In genomic region chr4:68326146-68326545, GRCh38 we compare ENCODE assay signal across 15 cellular contexts.
"Had no signal": no experiment of that assay in that cellular context is flagged by ENCODE, and none has a peak within 500 bp of the region (broad histone marks: within the 10 kb centered on the region; RNA-seq: fewer than 3 reads in every experiment).

No MANE protein-coding gene starts in this region.

- H3K9me3 ChIP-seq: ascending aorta, colonic mucosa, lower lobe of right lung had no signal

- H3K27me3 ChIP-seq: ascending aorta, colonic mucosa had no signal

- H3K4me2 ChIP-seq: smooth muscle cell had no signal

- DNase-seq: activated B cell treated with CpG ODN at 0.5 μM for 24 hours; activated CD4-positive, alpha-beta T cell treated with anti-CD3 and anti-CD28 coated beads, Interleukin-2, amount 10 ng/mL, durations not matched to agents 7 days and 5 days; activated CD8-positive, alpha-beta memory T cell treated with anti-CD3 and anti-CD28 coated beads for 24 hours; colonic mucosa; hypothalamus; lower lobe of right lung; naive thymus-derived CD4-positive, alpha-beta T cell; posterior cingulate gyrus; stimulated activated naive B cell treated with anti-CD40 and anti-IgM and Interleukin-4, amounts not matched to agents 10 μg/mL and 1 μg/mL and 100 μg/mL, for 72 hours; substantia nigra; T-helper 1 cell; trophoblast cell had no signal

- H3K9me3 Mint-ChIP-seq: activated B cell treated with CpG ODN at 0.5 μM for 24 hours; activated CD4-positive, alpha-beta T cell treated with anti-CD3 and anti-CD28 coated beads, Interleukin-2, amount 10 ng/mL, durations not matched to agents 7 days and 5 days; activated naive CD4-positive, alpha-beta T cell treated with anti-CD3 and anti-CD28 coated beads, Interleukin-2, amount 50 U/mL, for 72 hours; naive thymus-derived CD4-positive, alpha-beta T cell; stimulated activated naive B cell treated with anti-CD40 and anti-IgM and Interleukin-4, amounts not matched to agents 10 μg/mL and 1 μg/mL and 100 μg/mL, for 72 hours had no signal

- H3K4me3 ChIP-seq: ascending aorta, colonic mucosa, lower lobe of right lung, smooth muscle cell had no signal

- ATAC-seq: activated naive CD4-positive, alpha-beta T cell treated with anti-CD3 and anti-CD28 coated beads, Interleukin-2, amount 50 U/mL, for 72 hours; lower lobe of right lung; naive thymus-derived CD4-positive, alpha-beta T cell; stimulated activated naive B cell treated with anti-CD40 and anti-IgM and Interleukin-4, amounts not matched to agents 10 μg/mL and 1 μg/mL and 100 μg/mL, for 72 hours had no signal

- H3K27ac ChIP-seq: ascending aorta, colonic mucosa, lower lobe of right lung had no signal

- H3K4me3 Mint-ChIP-seq: activated B cell treated with CpG ODN at 0.5 μM for 24 hours; activated CD4-positive, alpha-beta T cell treated with anti-CD3 and anti-CD28 coated beads, Interleukin-2, amount 10 ng/mL, durations not matched to agents 7 days and 5 days; naive thymus-derived CD4-positive, alpha-beta T cell; stimulated activated naive B cell treated with anti-CD40 and anti-IgM and Interleukin-4, amounts not matched to agents 10 μg/mL and 1 μg/mL and 100 μg/mL, for 72 hours had no signal

- H3K4me1 Mint-ChIP-seq: activated CD4-positive, alpha-beta T cell treated with anti-CD3 and anti-CD28 coated beads, Interleukin-2, amount 10 ng/mL, durations not matched to agents 7 days and 5 days had no signal

- H3K4me1 ChIP-seq: ascending aorta, colonic mucosa, lower lobe of right lung had no signal

- H3K27me3 Mint-ChIP-seq: activated B cell treated with CpG ODN at 0.5 μM for 24 hours; activated CD4-positive, alpha-beta T cell treated with anti-CD3 and anti-CD28 coated beads, Interleukin-2, amount 10 ng/mL, durations not matched to agents 7 days and 5 days; naive thymus-derived CD4-positive, alpha-beta T cell; stimulated activated naive B cell treated with anti-CD40 and anti-IgM and Interleukin-4, amounts not matched to agents 10 μg/mL and 1 μg/mL and 100 μg/mL, for 72 hours had no signal

- H3K27ac Mint-ChIP-seq: activated B cell treated with CpG ODN at 0.5 μM for 24 hours; activated naive CD4-positive, alpha-beta T cell treated with anti-CD3 and anti-CD28 coated beads, Interleukin-2, amount 50 U/mL, for 72 hours had no signal
